ENCODE assay signal across 8 cellular contexts in genomic region chr3:14371573-14372474, GRCh38. TPM values are rescaled to one million over a fixed set of nuclear protein-coding genes. Genes with fewer than 3 reads are reported as not detected.
DNase-seq lines count a peak whose midpoint lies in the region; ATAC-seq, FAIRE-seq and TF ChIP-seq lines count a peak whose summit lies in the region.

No MANE protein-coding gene starts in this region.

- H3K9me3 Mint-ChIP-seq in neural crest cell, result no peaks in the 10 kb centered on the region
- H3K9me3 Mint-ChIP-seq in activated naive CD4-positive, alpha-beta T cell treated with anti-CD3 and anti-CD28 coated beads, Interleukin-2, amount 10 ng/mL, durations not matched to agents 7 days and 5 days, result no peaks in the 10 kb centered on the region

- H3K4me3 Mint-ChIP-seq in neural crest cell, result no peak overlapping the region
- no peak overlapping the region for H3K4me3 Mint-ChIP-seq in activated naive CD4-positive, alpha-beta T cell treated with anti-CD3 and anti-CD28 coated beads, Interleukin-2, amount 10 ng/mL, durations not matched to agents 7 days and 5 days

- H3K36me3 ChIP-seq in endothelial cell of umbilical vein (ENCODE audit: control insufficient read depth in 2 of 2, extremely low read depth in 1 of 2, insufficient read depth in 2 of 2, low read length in 2 of 2), result no peaks in the 10 kb centered on the region

- no peaks in the 10 kb centered on the region for H3K9me1 ChIP-seq in endothelial cell of umbilical vein (replicated peaks; ENCODE audit: control insufficient read depth, extremely low read depth, insufficient read depth, low read length)

- no peaks in the 10 kb centered on the region for H3K9me3 ChIP-seq in endothelial cell of umbilical vein (replicated peaks; ENCODE audit: control insufficient read depth, insufficient read depth, low read length)

- H3K27ac Mint-ChIP-seq in neural crest cell (ENCODE audit: unreplicated experiment), result peak overlapping the region; percentile 38
- no peak overlapping the region for H3K27ac Mint-ChIP-seq in activated naive CD4-positive, alpha-beta T cell treated with anti-CD3 and anti-CD28 coated beads, Interleukin-2, amount 10 ng/mL, durations not matched to agents 7 days and 5 days

- no TSS peak for BruUV-seq in endothelial cell of umbilical vein (replicated peaks; lab: Mats Ljungman, UMichigan)

- CTCF ChIA-PET in endothelial cell of umbilical vein (lab: Charles Lee), result interaction anchor here (1.0 to 1.8 kb wide), 2 partner anchors 89 to 168 kb away, joined by 3 to 4 read pairs; no protein-coding TSS in a partner anchor
- CTCF ChIA-PET in activated naive CD4-positive, alpha-beta T cell treated with anti-CD3 and anti-CD28 coated beads, Interleukin-2, amount 10 ng/mL, durations not matched to agents 7 days and 5 days (lab: Charles Lee), result no interaction called here

- TF ChIP-seq CTCF in endothelial cell of umbilical vein (IDR thresholded peaks at IDR 0.05; ENCODE audit: extremely low read depth in 1 of 2, insufficient read depth in 1 of 2, low read depth in 1 of 2, low read length in 2 of 2) (no peak), neural crest cell (conservative IDR thresholded peaks at IDR 0.05) (no peak), dorsolateral prefrontal cortex (IDR thresholded peaks at IDR 0.05 in 54 of 56, conservative IDR thresholded peaks at IDR 0.05 in 2 of 56; ENCODE audit: low read depth in 1 of 56, partially characterized antibody in 56 of 56) (no peak)

- peaks cover 4% of the 10 kb centered on the region for H3K4me1 ChIP-seq in endothelial cell of umbilical vein (ENCODE audit: control insufficient read depth, extremely low read depth, insufficient read depth, low read length)

- TF ChIP-seq POLR2A in endothelial cell of umbilical vein (IDR thresholded peaks at IDR 0.05; ENCODE audit: low read depth, low read length), result no peak

- ATAC-seq in HG03175 (IDR thresholded peaks at IDR 0.05; ENCODE audit: unreplicated experiment) (peak; percentile 53), GM19328 (IDR thresholded peaks at IDR 0.05; ENCODE audit: unreplicated experiment) (no peak)

- H4K20me1 ChIP-seq in endothelial cell of umbilical vein (replicated peaks; ENCODE audit: control insufficient read depth, extremely low read depth, insufficient read depth, low read length), result no peaks in the 10 kb centered on the region

- dilution Hi-C loops in endothelial cell of umbilical vein (cut with MboI; ENCODE audit: extremely low pct_ligation_motif_present, low sequenced_read_pairs), result no loop called here

- H3K27me3 ChIP-seq in endothelial cell of umbilical vein (ENCODE audit: control insufficient read depth in 2 of 2, insufficient read depth in 2 of 2, low read length in 2 of 2), result no peaks in the 10 kb centered on the region
- peaks cover 0 to 8% (median 0%) of the 10 kb centered on the region in 45 donors for H3K27me3 ChIP-seq in dorsolateral prefrontal cortex

- H3K36me3 Mint-ChIP-seq in neural crest cell (ENCODE audit: low read depth), result no peaks in the 10 kb centered on the region
- H3K36me3 Mint-ChIP-seq in activated naive CD4-positive, alpha-beta T cell treated with anti-CD3 and anti-CD28 coated beads, Interleukin-2, amount 10 ng/mL, durations not matched to agents 7 days and 5 days, result no peaks in the 10 kb centered on the region

- no peak overlapping the region for H2AFZ ChIP-seq in endothelial cell of umbilical vein (ENCODE audit: low read depth, low read length)

- H3K27me3 Mint-ChIP-seq in neural crest cell (ENCODE audit: low read depth), result peaks cover 3% of the 10 kb centered on the region
- H3K27me3 Mint-ChIP-seq in activated naive CD4-positive, alpha-beta T cell treated with anti-CD3 and anti-CD28 coated beads, Interleukin-2, amount 10 ng/mL, durations not matched to agents 7 days and 5 days, result peaks cover 18% of the 10 kb centered on the region

- H3K9ac ChIP-seq in endothelial cell of umbilical vein (replicated peaks; ENCODE audit: extremely low read depth, insufficient read depth, low read length), result no peak overlapping the region

- FAIRE-seq in endothelial cell of umbilical vein (lab: Jason Lieb, UNC), result no peak

- H3K27ac ChIP-seq in endothelial cell of umbilical vein (ENCODE audit: insufficient read depth, low read depth, low read length) (no peak overlapping the region), dorsolateral prefrontal cortex (no peak overlapping the region)

- DNase-seq in DMS79 (lab: John Stamatoyannopoulos, UW) (peak; percentile 75), NOMO-1 (lab: John Stamatoyannopoulos, UW; ENCODE audit: unreplicated experiment in 2 of 2) (peak; percentile 68 to 86), endothelial cell of umbilical vein (ENCODE audit: low read depth, low spot score) (peak; percentile 7), neural crest cell (ENCODE audit: low read depth, low spot score) (no peak), dorsolateral prefrontal cortex (no peak)
- DNase-seq in activated naive CD4-positive, alpha-beta T cell treated with anti-CD3 and anti-CD28 coated beads, Interleukin-2, amount 10 ng/mL, durations not matched to agents 7 days and 5 days, result no peak

- intact Hi-C loops in endothelial cell of umbilical vein (cut with micrococcal nuclease), result no loop called here
- intact Hi-C loops in dorsolateral prefrontal cortex (cut with DNase I), result no loop called here

- no peak overlapping the region for H3K4me2 ChIP-seq in endothelial cell of umbilical vein (ENCODE audit: insufficient read depth, low read length)

- no peaks in the 10 kb centered on the region for H3K79me2 ChIP-seq in endothelial cell of umbilical vein (ENCODE audit: control insufficient read depth, insufficient read depth, low read length)

- POLR2A ChIA-PET in endothelial cell of umbilical vein (lab: Charles Lee), result no interaction called here

- H3K4me1 Mint-ChIP-seq in neural crest cell, result peaks cover 8% of the 10 kb centered on the region
- peaks cover 5% of the 10 kb centered on the region for H3K4me1 Mint-ChIP-seq in activated naive CD4-positive, alpha-beta T cell treated with anti-CD3 and anti-CD28 coated beads, Interleukin-2, amount 10 ng/mL, durations not matched to agents 7 days and 5 days

- H3K4me3 ChIP-seq in endothelial cell of umbilical vein (replicated peaks in 1 of 3; ENCODE audit: insufficient read depth in 1 of 3, low read depth in 1 of 3, low read length in 3 of 3), result no peak overlapping the region
- no peak overlapping the region for H3K4me3 ChIP-seq in dorsolateral prefrontal cortex

TF ChIP-seq in endothelial cell of umbilical vein, 7 proteins besides CTCF, POLR2A, EP300 and RAD21:
- no peak for TF ChIP-seq FOS (IDR thresholded peaks at IDR 0.05; ENCODE audit: borderline replicate concordance, insufficient read depth, low read length)
- no peak for TF ChIP-seq EZH2 (IDR thresholded peaks at IDR 0.05; ENCODE audit: borderline replicate concordance, low read depth, low read length, severe bottlenecking)
- TF ChIP-seq, protein P1, sequence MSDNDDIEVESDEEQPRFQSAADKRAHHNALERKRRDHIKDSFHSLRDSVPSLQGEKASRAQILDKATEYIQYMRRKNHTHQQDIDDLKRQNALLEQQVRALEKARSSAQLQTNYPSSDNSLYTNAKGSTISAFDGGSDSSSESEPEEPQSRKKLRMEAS (IDR thresholded peaks at IDR 0.05; ENCODE audit: insufficient read depth, insufficient read length), result no peak
- no peak for TF ChIP-seq POLR2AphosphoS5 (IDR thresholded peaks at IDR 0.05; ENCODE audit: insufficient read depth, low read depth, low read length)
- no peak for TF ChIP-seq GATA2 (IDR thresholded peaks at IDR 0.05; ENCODE audit: insufficient read depth, insufficient read length, low read depth, low read length)
- no peak for TF ChIP-seq JUN (IDR thresholded peaks at IDR 0.05; ENCODE audit: borderline replicate concordance, insufficient read depth, insufficient read length, low read depth)
- no peak for TF ChIP-seq MYC (IDR thresholded peaks at IDR 0.05; ENCODE audit: low read depth, low read length)

RNA-seq across cellular contexts. Expression of gene SLC6A6, which starts 30.6 kb away (rescaled TPM):
- total RNA-seq in endothelial cell of umbilical vein (33.8 and 38.0 TPM in 2 replicates), neural crest cell (33.8 and 34.6 TPM in 2 replicates), dorsolateral prefrontal cortex (10 to 100 TPM; 17.9 to 78.1 (median 30.7) TPM)
- polyA plus RNA-seq in endothelial cell of umbilical vein, result 24.8 and 25.7 TPM in 2 replicates
- 16.9 and 19.1 TPM in 2 replicates for polyA plus RNA-seq in endothelial cell of umbilical vein (2011; cell fraction: cytosol; rRNA removed)
- 51.5 and 59.3 TPM in 2 replicates for polyA plus RNA-seq in endothelial cell of umbilical vein (2011; cell fraction: nucleus; rRNA removed)
- polyA plus RNA-seq in endothelial cell of umbilical vein (2012), result 13.7 and 19.6 TPM in 2 replicates
- 75.0 and 82.1 TPM in 2 replicates for polyA minus RNA-seq in endothelial cell of umbilical vein
- 12.4 TPM for polyA minus RNA-seq in endothelial cell of umbilical vein (2011; cell fraction: cytosol; rRNA and poly(A)+ RNA removed)
- polyA minus RNA-seq in endothelial cell of umbilical vein (2011; cell fraction: nucleus; rRNA and poly(A)+ RNA removed), result 47.6 and 56.2 TPM in 2 replicates

Comparison
In these comparisons a context has a peak if more than half of its experiments do, and no peak if none do; other contexts are left out.
1. DNase-seq: peak in DMS79 (single experiment), NOMO-1 (2 of 2) and endothelial cell of umbilical vein (single experiment); none in neural crest cell (single experiment), dorsolateral prefrontal cortex (0 of 10) and activated naive CD4-positive, alpha-beta T cell treated with anti-CD3 and anti-CD28 coated beads, Interleukin-2, amount 10 ng/mL, durations not matched to agents 7 days and 5 days (single experiment).